In genomic region chr1:9311489-9311888, GRCh38 we compare ENCODE assay signal across 18 cellular contexts.
"Had no signal": no experiment of that assay in that cellular context is flagged by ENCODE, and none has a peak within 500 bp of the region (broad histone marks: within the 10 kb centered on the region; RNA-seq: fewer than 3 reads in every experiment).

No MANE protein-coding gene starts in this region.

- H3K27ac Mint-ChIP-seq: activated CD4-positive, alpha-beta T cell treated with anti-CD3 and anti-CD28 coated beads, Interleukin-2, amount 10 ng/mL, durations not matched to agents 7 days and 5 days; activated CD8-positive, alpha-beta T cell treated with anti-CD3 and anti-CD28 coated beads, Interleukin-2, amount 10 ng/mL, durations not matched to agents 7 days and 5 days; activated T-cell treated with anti-CD3 and anti-CD28 coated beads, Interleukin-2, amount 50 U/mL, for 72 hours; immature natural killer cell; memory B cell; natural killer cell treated with Interleukin-12 subunit alpha and Interleukin-12 subunit beta and Interleukin-15 and Interleukin-18, amount 100 ng/mL, for 72 hours; T-helper 1 cell treated with Interleukin-12 subunit alpha and Interleukin-12 subunit beta and Interleukin-4 antibody, amounts not matched to agents 30 μg/mL and 1 μg/mL, for 36 hours had no signal

- ATAC-seq: activated CD4-positive, CD25-positive, alpha-beta regulatory T cell treated with anti-CD3 and anti-CD28 coated beads, Interleukin-2, amount 50 U/mL, for 24 hours; activated CD8-positive, alpha-beta T cell treated with anti-CD3 and anti-CD28 coated beads, Interleukin-2, amount 10 ng/mL, durations not matched to agents 7 days and 5 days; activated T-cell treated with anti-CD3 and anti-CD28 coated beads, Interleukin-2, amount 50 U/mL, for 72 hours; heart left ventricle; natural killer cell treated with Interleukin-12 subunit alpha and Interleukin-12 subunit beta and Interleukin-15 and Interleukin-18, amount 100 ng/mL, for 72 hours; stimulated activated naive CD8-positive, alpha-beta T cell treated with anti-CD3 and anti-CD28 coated beads, Interleukin-15, Interleukin-2, amounts not matched to agents 100 U/mL and 50 U/mL, for 24 hours; upper lobe of right lung had no signal

- DNase-seq: activated CD4-positive, alpha-beta T cell treated with anti-CD3 and anti-CD28 coated beads, Interleukin-2, amount 10 ng/mL, durations not matched to agents 7 days and 5 days; activated CD8-positive, alpha-beta memory T cell treated with anti-CD3 and anti-CD28 coated beads, Interleukin-2, amount 50 U/mL, for 4 hours; activated CD8-positive, alpha-beta T cell treated with anti-CD3 and anti-CD28 coated beads, Interleukin-2, amount 10 ng/mL, durations not matched to agents 7 days and 5 days; activated effector memory CD4-positive, alpha-beta T cell treated with anti-CD3 and anti-CD28 coated beads, Interleukin-2, amount 50 U/mL, for 16 hours; activated naive CD4-positive, alpha-beta T cell treated with anti-CD3 and anti-CD28 coated beads, Interleukin-2, amount 50 U/mL, for 16 hours; activated T-cell treated with anti-CD3 and anti-CD28 coated beads, Interleukin-2, amount 50 U/mL, for 72 hours; immature natural killer cell; kidney glomerular epithelial cell; stimulated activated CD4-positive, alpha-beta T cell treated with anti-CD3 and anti-CD28 coated beads, Interleukin-2, amount 100 ng/mL, for 24 hours; stimulated activated naive CD8-positive, alpha-beta T cell treated with anti-CD3 and anti-CD28 coated beads, Interleukin-15, Interleukin-2, amounts not matched to agents 100 U/mL and 50 U/mL, for 24 hours; upper lobe of right lung had no signal

- H3K4me1 Mint-ChIP-seq: immature natural killer cell had no signal

- H3K36me3 ChIP-seq: breast epithelium, upper lobe of right lung had no signal

- H3K36me3 Mint-ChIP-seq: immature natural killer cell; memory B cell; natural killer cell treated with Interleukin-12 subunit alpha and Interleukin-12 subunit beta and Interleukin-15 and Interleukin-18, amount 100 ng/mL, for 72 hours had no signal

- H3K4me3 ChIP-seq: breast epithelium, heart left ventricle, upper lobe of right lung had no signal

- H3K27ac ChIP-seq: breast epithelium, epithelial cell of prostate, heart left ventricle, upper lobe of right lung had no signal

- H3K4me1 ChIP-seq: breast epithelium had no signal

- H3K4me3 Mint-ChIP-seq: activated CD4-positive, alpha-beta T cell treated with anti-CD3 and anti-CD28 coated beads, Interleukin-2, amount 10 ng/mL, durations not matched to agents 7 days and 5 days; activated CD8-positive, alpha-beta T cell treated with anti-CD3 and anti-CD28 coated beads, Interleukin-2, amount 10 ng/mL, durations not matched to agents 7 days and 5 days; activated T-cell treated with anti-CD3 and anti-CD28 coated beads, Interleukin-2, amount 50 U/mL, for 72 hours; immature natural killer cell; memory B cell; natural killer cell treated with Interleukin-12 subunit alpha and Interleukin-12 subunit beta and Interleukin-15 and Interleukin-18, amount 100 ng/mL, for 72 hours; T-helper 1 cell treated with Interleukin-12 subunit alpha and Interleukin-12 subunit beta and Interleukin-4 antibody, amounts not matched to agents 30 μg/mL and 1 μg/mL, for 36 hours had no signal

- H3K9me3 Mint-ChIP-seq: activated CD4-positive, alpha-beta T cell treated with anti-CD3 and anti-CD28 coated beads, Interleukin-2, amount 10 ng/mL, durations not matched to agents 7 days and 5 days; activated T-cell treated with anti-CD3 and anti-CD28 coated beads, Interleukin-2, amount 50 U/mL, for 72 hours; immature natural killer cell; memory B cell; natural killer cell treated with Interleukin-12 subunit alpha and Interleukin-12 subunit beta and Interleukin-15 and Interleukin-18, amount 100 ng/mL, for 72 hours; T-helper 1 cell treated with Interleukin-12 subunit alpha and Interleukin-12 subunit beta and Interleukin-4 antibody, amounts not matched to agents 30 μg/mL and 1 μg/mL, for 36 hours had no signal

- H3K9me3 ChIP-seq: breast epithelium, heart left ventricle, upper lobe of right lung had no signal

- H3K27me3 Mint-ChIP-seq: activated CD4-positive, alpha-beta T cell treated with anti-CD3 and anti-CD28 coated beads, Interleukin-2, amount 10 ng/mL, durations not matched to agents 7 days and 5 days had no signal

- H3K27me3 ChIP-seq: breast epithelium, heart left ventricle, upper lobe of right lung had no signal
